20 cellular contexts compared by ENCODE assay signal in genomic region chr14:104196461-104197180, GRCh38. TPM values are rescaled to one million over a fixed set of nuclear protein-coding genes. Genes with fewer than 3 reads are reported as not detected.
DNase-seq lines count a peak whose midpoint lies in the region; TF ChIP-seq lines count a peak whose summit lies in the region.
"Had no signal": no experiment of that assay in that cellular context is flagged by ENCODE, and none has a peak within 500 bp of the region (broad histone marks: within the 10 kb centered on the region; RNA-seq: fewer than 3 reads in every experiment).

No MANE protein-coding gene starts in this region.

- H3K27ac ChIP-seq in thyroid gland (no peak overlapping the region), mesendoderm (ENCODE audit: low read depth, low read length) (no peak overlapping the region)
- H3K27ac ChIP-seq: heart left ventricle, neural progenitor cell had no signal

- no peak overlapping the region for H3K9ac ChIP-seq in mesendoderm (ENCODE audit: low read length)
- H3K9ac ChIP-seq: neural progenitor cell had no signal

- H2BK15ac ChIP-seq in mesendoderm (replicated peaks; ENCODE audit: low read depth), result no peak overlapping the region

- H4K5ac ChIP-seq in mesendoderm (ENCODE audit: low read length), result no peak overlapping the region

- no peaks in the 10 kb centered on the region for H3K27me3 Mint-ChIP-seq in brain

- no peak overlapping the region for H2BK120ac ChIP-seq in mesendoderm (ENCODE audit: low read depth, low read length)

- H3K9me3 ChIP-seq in thyroid gland, result no peaks in the 10 kb centered on the region
- H3K9me3 ChIP-seq: heart left ventricle had no signal

- H4K8ac ChIP-seq in mesendoderm (ENCODE audit: low read depth, low read length), result no peak overlapping the region

- WGBS in thyroid gland, 2 donors, result 9 to 19% methylated on average over 8 to 13 of the region's 14 CpGs
- no CpG with 5 or more reads among the region's 14 CpGs for WGBS in mesendoderm (ENCODE audit: extremely low coverage, insufficient coverage, low lambda C conversion rate)

- H3K23ac ChIP-seq in mesendoderm (ENCODE audit: low read length), result no peak overlapping the region

- no peak for TF ChIP-seq POLR2A in thyroid gland (IDR thresholded peaks at IDR 0.05)

- H3K9me3 Mint-ChIP-seq in brain, result no peaks in the 10 kb centered on the region
- H3K9me3 Mint-ChIP-seq: CD4-positive, alpha-beta memory T cell; neural progenitor cell; stimulated activated memory B cell treated with anti-CD40 and anti-IgM and Interleukin-4, amounts not matched to agents 10 μg/mL and 1 μg/mL and 100 μg/mL, for 72 hours; T-helper 1 cell treated with Interleukin-12 subunit alpha and Interleukin-12 subunit beta and Interleukin-4 antibody, amounts not matched to agents 30 μg/mL and 1 μg/mL, for 36 hours; type B pancreatic cell had no signal

- H3K36me3 Mint-ChIP-seq in brain, result no peaks in the 10 kb centered on the region
- H3K36me3 Mint-ChIP-seq: CD4-positive, alpha-beta memory T cell; neural progenitor cell; stimulated activated memory B cell treated with anti-CD40 and anti-IgM and Interleukin-4, amounts not matched to agents 10 μg/mL and 1 μg/mL and 100 μg/mL, for 72 hours; type B pancreatic cell had no signal

- H2BK5ac ChIP-seq in mesendoderm (ENCODE audit: low read length), result no peak overlapping the region

- peaks cover 45% of the 10 kb centered on the region for H3K4me1 Mint-ChIP-seq in brain
- H3K4me1 Mint-ChIP-seq: CD4-positive, alpha-beta memory T cell had no signal

- TF ChIP-seq CTCF in brain (conservative IDR thresholded peaks at IDR 0.05) (no peak), thyroid gland (IDR thresholded peaks at IDR 0.05) (no peak)

- H3K27me3 ChIP-seq in thyroid gland (no peaks in the 10 kb centered on the region), mesendoderm (ENCODE audit: insufficient read depth, low read length, poor library complexity) (no peaks in the 10 kb centered on the region)
- H3K27me3 ChIP-seq: neural progenitor cell had no signal

- H3K4me1 ChIP-seq in thyroid gland (peaks cover 3 to 19% of the 10 kb centered on the region in 2 donors), mesendoderm (ENCODE audit: control insufficient read depth, low read depth, low read length) (no peaks in the 10 kb centered on the region)
- H3K4me1 ChIP-seq: heart left ventricle had no signal

- H3K79me2 ChIP-seq in mesendoderm (ENCODE audit: control insufficient read depth, insufficient read depth, low read length), result no peaks in the 10 kb centered on the region

- H3K18ac ChIP-seq in mesendoderm (ENCODE audit: low read length), result no peak overlapping the region

- H3K56ac ChIP-seq in mesendoderm (ENCODE audit: low read length), result no peak overlapping the region

- H3K4ac ChIP-seq in mesendoderm (ENCODE audit: low read depth, low read length), result no peak overlapping the region

- no peak overlapping the region for H2AK5ac ChIP-seq in mesendoderm (ENCODE audit: low read length)

- H3K36me3 ChIP-seq in thyroid gland (no peaks in the 10 kb centered on the region), mesendoderm (ENCODE audit: control insufficient read depth, insufficient read depth, low read length) (no peaks in the 10 kb centered on the region)
- H3K36me3 ChIP-seq: heart left ventricle, neural progenitor cell had no signal

- DNase-seq in SIG-M5 treated with dmso at 0.1 percent for 504 hours (lab: John Stamatoyannopoulos, UW; ENCODE audit: unreplicated experiment) (peak; percentile 7), SIG-M5 (lab: John Stamatoyannopoulos, UW) (no peak), NCI-H1694 treated with DMSO at 0.1 percent for 48 hours (lab: John Stamatoyannopoulos, UW) (peak; percentile 87), thyroid gland (peak; percentile 55 to 59), NCI-H2081 treated with DMSO at 0.1 percent for 48 hours (lab: John Stamatoyannopoulos, UW) (no peak), NCI-H82 (lab: John Stamatoyannopoulos, UW) (no peak), mesendoderm (no peak)
- DNase-seq: activated CD4-positive, CD25-positive, alpha-beta regulatory T cell; activated effector memory CD4-positive, alpha-beta T cell treated with Interleukin-2 at 50 U/mL for 16 hours; DND-41; effector CD8-positive, alpha-beta T cell; heart left ventricle; mesenchymal stem cell; NCI-H2107 had no signal

- intact Hi-C loops in thyroid gland (cut with DNase I), result no loop called here

- no peak overlapping the region for H3K4me2 ChIP-seq in mesendoderm (ENCODE audit: low read length)
- H3K4me2 ChIP-seq: neural progenitor cell had no signal

- H3K4me3 ChIP-seq in thyroid gland (replicated peaks in 1 of 3), result no peak overlapping the region
- H3K4me3 ChIP-seq in mesendoderm (ENCODE audit: low read length), result no peak overlapping the region
- H3K4me3 ChIP-seq: heart left ventricle, neural progenitor cell had no signal

- peak overlapping the region; percentile 70 to 96 (median 89) for H3K27ac Mint-ChIP-seq in brain
- H3K27ac Mint-ChIP-seq: stimulated activated memory B cell treated with anti-CD40 and anti-IgM and Interleukin-4, amounts not matched to agents 10 μg/mL and 1 μg/mL and 100 μg/mL, for 72 hours; T-helper 1 cell treated with Interleukin-12 subunit alpha and Interleukin-12 subunit beta and Interleukin-4 antibody, amounts not matched to agents 30 μg/mL and 1 μg/mL, for 36 hours had no signal

- no peaks in the 10 kb centered on the region for H3K79me1 ChIP-seq in mesendoderm (ENCODE audit: low read length)

- no peak overlapping the region for H3K4me3 Mint-ChIP-seq in brain
- H3K4me3 Mint-ChIP-seq: CD4-positive, alpha-beta memory T cell; neural progenitor cell; stimulated activated memory B cell treated with anti-CD40 and anti-IgM and Interleukin-4, amounts not matched to agents 10 μg/mL and 1 μg/mL and 100 μg/mL, for 72 hours; T-helper 1 cell treated with Interleukin-12 subunit alpha and Interleukin-12 subunit beta and Interleukin-4 antibody, amounts not matched to agents 30 μg/mL and 1 μg/mL, for 36 hours had no signal

RNA-seq across cellular contexts. Expression of gene KIF26A, which starts 58.2 kb away (rescaled TPM):
- 15.3 TPM for polyA plus RNA-seq in brain (ENCODE audit: insufficient read depth, low read depth, low replicate concordance)
- 1 to 10 TPM; 3.3 to 6.2 (median 4.9) TPM for total RNA-seq in thyroid gland
- 6.3 TPM for polyA plus RNA-seq in mesendoderm (2013, experiment 1 of 2)
- 6.3 TPM for polyA plus RNA-seq in mesendoderm (2013, experiment 2 of 2)

Comparison
In these comparisons a context has a peak if more than half of its experiments do, and no peak if none do; other contexts are left out.
1. DNase-seq: peak in SIG-M5 treated with dmso at 0.1 percent for 504 hours (single experiment), NCI-H1694 treated with DMSO at 0.1 percent for 48 hours (single experiment) and thyroid gland (2 of 2); none in SIG-M5 (single experiment), NCI-H2081 treated with DMSO at 0.1 percent for 48 hours (single experiment), NCI-H82 (single experiment) and mesendoderm (single experiment).